In the genomic region with DNA sequence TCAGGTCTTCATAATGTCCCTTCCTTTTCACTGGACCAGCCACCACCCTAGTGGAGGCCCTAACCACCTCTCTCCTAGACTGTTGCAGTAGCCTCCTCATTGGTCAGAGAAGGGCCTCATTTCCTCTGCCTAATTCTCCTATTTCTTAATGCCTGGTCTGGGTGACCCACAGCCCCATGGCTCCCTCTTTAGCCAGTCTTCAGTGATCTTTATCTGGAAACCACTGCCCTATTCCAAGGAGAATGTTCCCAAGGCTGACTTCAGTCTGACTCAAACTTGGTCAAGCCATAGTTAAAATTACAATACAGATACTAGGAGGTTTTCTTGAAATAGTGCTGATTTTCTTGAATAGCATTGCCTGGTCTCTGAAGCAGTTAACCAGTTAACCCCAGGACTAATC, we compare ENCODE assay signal across 19 cellular contexts. TPM values are rescaled to one million over a fixed set of nuclear protein-coding genes. Genes with fewer than 3 reads are reported as not detected.
DNase-seq lines count a peak whose midpoint lies in the region; ATAC-seq, FAIRE-seq and TF ChIP-seq lines count a peak whose summit lies in the region.
"Had no signal": no experiment of that assay in that cellular context is flagged by ENCODE, and none has a peak within 500 bp of the region (broad histone marks: within the 10 kb centered on the region; RNA-seq: fewer than 3 reads in every experiment).

No MANE protein-coding gene starts in this region.

- TF ChIP-seq CTCF in AG04450 (IDR thresholded peaks at IDR 0.05; ENCODE audit: low read depth, low read length) (no peak), IMR-90 (conservative IDR thresholded peaks at IDR 0.05; ENCODE audit: low read depth, low read length) (no peak), astrocyte (IDR thresholded peaks at IDR 0.05; ENCODE audit: insufficient read depth, low read depth, low read length) (no peak), foreskin keratinocyte (conservative IDR thresholded peaks at IDR 0.05) (no peak), A673 (conservative IDR thresholded peaks at IDR 0.05; ENCODE audit: low read depth, low read length) (no peak)

- H2AFZ ChIP-seq in IMR-90 (replicated peaks; ENCODE audit: low read length, poor library complexity) (no peak overlapping the region), astrocyte (ENCODE audit: low read depth, low read length) (no peak overlapping the region)

- H3K4me1 Mint-ChIP-seq in astrocyte (ENCODE audit: low read depth, unreplicated experiment) = peaks cover 19% of the 10 kb centered on the region

- H3K36me3 Mint-ChIP-seq in astrocyte (ENCODE audit: low read depth, unreplicated experiment) = peaks cover 2% of the 10 kb centered on the region

- H2AK5ac ChIP-seq in IMR-90 (ENCODE audit: low read depth, low read length) = peak overlapping the region; percentile 52; the same call in 1 of the 2 replicates

- H3K79me2 ChIP-seq in astrocyte (ENCODE audit: insufficient read depth, low read length) = no peaks in the 10 kb centered on the region

- no peaks in the 10 kb centered on the region for H4K20me1 ChIP-seq in IMR-90 (ENCODE audit: insufficient read depth, low read length)
- H4K20me1 ChIP-seq in astrocyte (ENCODE audit: insufficient read depth, low read length) = no peaks in the 10 kb centered on the region

- TF ChIP-seq RAD21 in IMR-90 (IDR thresholded peaks at IDR 0.05; ENCODE audit: low read length) = no peak

- peak overlapping the region; percentile 88 for H3K23ac ChIP-seq in IMR-90 (ENCODE audit: low read depth, low read length)

- no peak for TF ChIP-seq POLR2A in IMR-90 (IDR thresholded peaks at IDR 0.05; ENCODE audit: low read depth, low read length)

- H4K5ac ChIP-seq in IMR-90 (ENCODE audit: low read depth, low read length) = peak overlapping the region; percentile 96

- no peak for DNase-seq in AG04450 (ENCODE audit: low read depth, low spot score)
- peak; percentile 71 for DNase-seq in IMR-90
- peak; percentile 62 for DNase-seq in astrocyte (ENCODE audit: low read depth)
- DNase-seq in foreskin keratinocyte = no peak
- DNase-seq in A673 (ENCODE audit: low spot score) = no peak
- DNase-seq in activated CD4-positive, alpha-beta T cell treated with anti-CD3 and anti-CD28 coated beads for 1 hour = no peak
- no peak for DNase-seq in NCI-H146 (lab: John Stamatoyannopoulos, UW)
- DNase-seq in central memory CD4-positive, alpha-beta T cell = no peak
- DNase-seq: activated CD4-positive, CD25-positive, alpha-beta regulatory T cell treated with anti-CD3 and anti-CD28 coated beads, Interleukin-2, amount 50 U/mL, for 72 hours; activated CD8-positive, alpha-beta memory T cell treated with anti-CD3 and anti-CD28 coated beads, Interleukin-2, amount 10 ng/mL, durations not matched to agents 7 days and 5 days; activated effector memory CD4-positive, alpha-beta T cell treated with anti-CD3 and anti-CD28 coated beads, Interleukin-2, amount 50 U/mL, for 16 hours; aorta; COR-L47; dermis blood vessel endothelial cell; kidney glomerular epithelial cell; NCI-H2081; NCI-H82 had no signal

- peak overlapping the region; percentile 93 for H3K18ac ChIP-seq in IMR-90 (ENCODE audit: low read depth, low read length)

- H2BK5ac ChIP-seq in IMR-90 (ENCODE audit: low read depth, low read length, poor library complexity, severe bottlenecking) = peak overlapping the region; percentile 95

- H3K36me3 ChIP-seq in IMR-90 (ENCODE audit: control insufficient read depth, insufficient read depth, low read length) (no peaks in the 10 kb centered on the region), astrocyte (ENCODE audit: insufficient read depth, low read length) (no peaks in the 10 kb centered on the region), A673 (ENCODE audit: insufficient read depth, low read length, poor library complexity, severe bottlenecking) (no peaks in the 10 kb centered on the region)
- H3K36me3 ChIP-seq: neutrophil had no signal

- H3K4me3 Mint-ChIP-seq in astrocyte (ENCODE audit: unreplicated experiment) = no peak overlapping the region
- H3K4me3 Mint-ChIP-seq: activated CD8-positive, alpha-beta memory T cell treated with anti-CD3 and anti-CD28 coated beads, Interleukin-2, amount 10 ng/mL, durations not matched to agents 7 days and 5 days had no signal

- H3K27me3 Mint-ChIP-seq in astrocyte (ENCODE audit: low read depth, unreplicated experiment) = no peaks in the 10 kb centered on the region
- H3K27me3 Mint-ChIP-seq: activated CD8-positive, alpha-beta memory T cell treated with anti-CD3 and anti-CD28 coated beads, Interleukin-2, amount 10 ng/mL, durations not matched to agents 7 days and 5 days had no signal

- peak overlapping the region; percentile 49 for H4K91ac ChIP-seq in IMR-90 (ENCODE audit: insufficient read depth, low read depth, low read length)

- H3K4me3 ChIP-seq in AG04450 (ENCODE audit: low read depth, low read length) (no peak overlapping the region), IMR-90 (ENCODE audit: insufficient read depth, low read depth, low read length) (no peak overlapping the region), astrocyte (ENCODE audit: insufficient read depth, low read depth, low read length) (no peak overlapping the region), A673 (ENCODE audit: low read depth, low read length, poor library complexity, severe bottlenecking) (no peak overlapping the region)

- peak overlapping the region; percentile 51 to 82; a peak in 2 of 4 replicates for H4K8ac ChIP-seq in IMR-90 (ENCODE audit: low read depth in 2 of 2, low read length in 2 of 2)

- peak overlapping the region; percentile 62 for H3K14ac ChIP-seq in IMR-90 (replicated peaks; ENCODE audit: low read depth, low read length)

- H3K79me1 ChIP-seq in IMR-90 (ENCODE audit: low read depth in 1 of 2, low read length in 2 of 2) = no peaks in the 10 kb centered on the region

- ATAC-seq in IMR-90 (ENCODE audit: low read depth) = peak; percentile 16
- peak; percentile 10 for ATAC-seq in foreskin keratinocyte
- ATAC-seq: activated CD8-positive, alpha-beta memory T cell treated with anti-CD3 and anti-CD28 coated beads, Interleukin-2, amount 10 ng/mL, durations not matched to agents 7 days and 5 days; HCT116 had no signal

- intact Hi-C loops in IMR-90 (cut with micrococcal nuclease) = loop anchor here (2.0 kb wide), 1 partner anchor 54 kb away; a partner anchor contains a TSS
- intact Hi-C loops in A673 (cut with micrococcal nuclease; ENCODE audit: unreplicated experiment) = no loop called here

- H3K9me3 ChIP-seq in AG04450 (ENCODE audit: control insufficient read depth, insufficient read depth, low read length) (no peaks in the 10 kb centered on the region), IMR-90 (ENCODE audit: control insufficient read depth, insufficient read depth, low read length) (peaks cover 3% of the 10 kb centered on the region; the same call in 1 of the 2 replicates), astrocyte (ENCODE audit: insufficient read depth, low read depth, low read length) (peaks cover 2% of the 10 kb centered on the region), A673 (ENCODE audit: low read depth, low read length, poor library complexity, severe bottlenecking) (no peaks in the 10 kb centered on the region)
- H3K9me3 ChIP-seq: neutrophil had no signal

- H3K56ac ChIP-seq in IMR-90 (ENCODE audit: extremely low read depth, insufficient read depth, low read length) = peak overlapping the region; percentile 58; the same call in 1 of the 2 replicates

- no TSS peak for BruUV-seq in IMR-90 (replicated peaks; lab: Mats Ljungman, UMichigan)
- BruUV-seq in A673 (replicated peaks; lab: Mats Ljungman, UMichigan) = no TSS peak

- H3K4me1 ChIP-seq in IMR-90 (ENCODE audit: control insufficient read depth, insufficient read depth, low read length) (peaks cover 18% of the 10 kb centered on the region), astrocyte (ENCODE audit: insufficient read depth, low read length) (peaks cover 31% of the 10 kb centered on the region), foreskin keratinocyte (no peaks in the 10 kb centered on the region), A673 (ENCODE audit: insufficient read depth, low read length, poor library complexity, severe bottlenecking) (no peaks in the 10 kb centered on the region)

- in situ Hi-C loops in IMR-90 (cut with MboI; ENCODE audit: low sequenced_read_pairs) = no loop called here

- dilution Hi-C loops in IMR-90 (cut with HindIII; ENCODE audit: low sequenced_read_pairs, unreplicated experiment) = no loop called here

- peak overlapping the region; percentile 71 for H3K27ac ChIP-seq in AG04450 (ENCODE audit: low read depth, low read length)
- H3K27ac ChIP-seq in IMR-90 (ENCODE audit: insufficient read depth, low read length) = peak overlapping the region; percentile 89
- peak overlapping the region; percentile 83 for H3K27ac ChIP-seq in astrocyte (ENCODE audit: low read depth, low read length)
- H3K27ac ChIP-seq in foreskin keratinocyte = peak overlapping the region; percentile 51
- no peak overlapping the region for H3K27ac ChIP-seq in A673 (ENCODE audit: low read depth, low read length, poor library complexity, severe bottlenecking)
- H3K27ac ChIP-seq: neutrophil had no signal

- H3K9me1 ChIP-seq in IMR-90 (ENCODE audit: insufficient read depth, low read length) = peaks cover 6% of the 10 kb centered on the region

- H3K9ac ChIP-seq in IMR-90 (ENCODE audit: low read depth, low read length) (no peak overlapping the region), astrocyte (ENCODE audit: low read length) (peak overlapping the region; percentile 51)

- peak overlapping the region; percentile 27; the same call in 1 of the 3 replicates for H2BK15ac ChIP-seq in IMR-90 (ENCODE audit: low read depth, low read length)

- peak overlapping the region; percentile 62; the same call in 1 of the 2 replicates for H3K4me2 ChIP-seq in IMR-90 (ENCODE audit: low read depth, low read length)
- peak overlapping the region; percentile 42 for H3K4me2 ChIP-seq in astrocyte (ENCODE audit: low read length)

- FAIRE-seq in astrocyte (lab: Jason Lieb, UNC) = no peak

- H2AK9ac ChIP-seq in IMR-90 (replicated peaks; ENCODE audit: low read depth, low read length, poor library complexity) = no peak overlapping the region

- peak overlapping the region; percentile 86 for H2BK20ac ChIP-seq in IMR-90 (ENCODE audit: low read depth, low read length)

- H3K27ac Mint-ChIP-seq in astrocyte (ENCODE audit: unreplicated experiment) = peak overlapping the region; percentile 98
- H3K27ac Mint-ChIP-seq: activated CD8-positive, alpha-beta memory T cell treated with anti-CD3 and anti-CD28 coated beads, Interleukin-2, amount 10 ng/mL, durations not matched to agents 7 days and 5 days had no signal

- CTCF ChIA-PET in AG04450 (lab: Charles Lee) = no interaction called here
- CTCF ChIA-PET in IMR-90 (lab: Yijun Ruan, JAX) = no interaction called here
- CTCF ChIA-PET in A673 (lab: Charles Lee) = no interaction called here

- H2BK120ac ChIP-seq in IMR-90 (ENCODE audit: low read depth, low read length) = peak overlapping the region; percentile 91

- peaks cover 3% of the 10 kb centered on the region for H3K9me3 Mint-ChIP-seq in astrocyte (ENCODE audit: unreplicated experiment)

- POLR2A ChIA-PET in AG04450 (lab: Yijun Ruan, JAX) (no interaction called here), IMR-90 (lab: Charles Lee; ENCODE audit: unreplicated experiment) (no interaction called here), A673 (lab: Charles Lee; ENCODE audit: low non-redundant PET) (no interaction called here)

- H3K27me3 ChIP-seq in AG04450 (ENCODE audit: control insufficient read depth, insufficient read depth, low read length) (no peaks in the 10 kb centered on the region), IMR-90 (ENCODE audit: control insufficient read depth, insufficient read depth, low read length) (peaks cover 2% of the 10 kb centered on the region; the same call in 1 of the 2 replicates), astrocyte (ENCODE audit: insufficient read depth, low read length) (no peaks in the 10 kb centered on the region), foreskin keratinocyte (no peaks in the 10 kb centered on the region), A673 (replicated peaks; ENCODE audit: insufficient read depth, low read depth, low read length, poor library complexity) (no peaks in the 10 kb centered on the region)
- H3K27me3 ChIP-seq: neutrophil had no signal

- peak overlapping the region; percentile 88 for H3K4ac ChIP-seq in IMR-90 (ENCODE audit: low read depth, low read length)

RNA-seq across cellular contexts. Expression of a gene that starts 53.6 kb away (rescaled TPM):
- polyA plus RNA-seq in AG04450 (2011; rRNA removed) = 64.2 and 67.9 TPM in 2 replicates
- 38.9 and 52.3 TPM in 2 replicates for polyA minus RNA-seq in AG04450 (2011; rRNA and poly(A)+ RNA removed)
- total RNA-seq in IMR-90 (2012; rRNA removed) = 137 and 162 TPM in 2 replicates
- 113 and 118 TPM in 2 replicates for polyA plus RNA-seq in IMR-90 (2012; rRNA removed)
- polyA plus RNA-seq in IMR-90 (2012; cell fraction: cytosol; rRNA removed) = 38.7 and 103 TPM in 2 replicates
- 19.0 and 61.9 TPM in 2 replicates for polyA plus RNA-seq in IMR-90 (2012; cell fraction: nucleus; rRNA removed; ENCODE audit: low replicate concordance)
- 155 and 161 TPM in 2 replicates for total RNA-seq in astrocyte
- 33.6 and 41.7 TPM in 2 replicates for total RNA-seq in foreskin keratinocyte
- polyA plus RNA-seq in foreskin keratinocyte = 30.9 and 37.1 TPM in 2 replicates
- total RNA-seq in A673 (2021) = 87.3 and 88.1 TPM in 2 replicates

Comparison
In these comparisons a context has a peak if more than half of its experiments do, and no peak if none do; other contexts are left out.
1. DNase-seq: peak in IMR-90 (single experiment) and astrocyte (single experiment); none in AG04450 (single experiment), foreskin keratinocyte (0 of 2), A673 (single experiment), activated CD4-positive, alpha-beta T cell treated with anti-CD3 and anti-CD28 coated beads for 1 hour (single experiment), NCI-H146 (single experiment) and central memory CD4-positive, alpha-beta T cell (single experiment).